Comparison of ENCODE assay signal across 19 cellular contexts in the genomic region with DNA sequence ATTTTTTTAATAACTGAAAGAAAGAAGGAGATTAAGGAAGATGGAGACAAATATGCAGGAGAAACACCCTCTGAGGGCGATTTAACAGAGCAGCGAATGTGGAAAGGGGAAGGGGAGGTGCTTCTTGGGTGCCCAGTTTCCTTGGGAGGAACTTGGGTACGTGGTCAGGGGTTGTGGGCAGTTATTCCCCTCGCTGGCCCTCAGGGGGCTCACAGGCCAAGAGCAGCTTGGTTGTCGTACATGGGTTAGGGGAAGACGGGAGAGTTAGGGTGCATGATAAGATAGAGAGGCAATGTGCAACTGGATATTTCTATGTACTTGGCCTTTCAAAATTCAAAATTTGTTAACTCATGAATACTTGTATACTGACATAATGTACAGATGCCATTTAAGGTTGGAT.
"Had no signal": no experiment of that assay in that cellular context is flagged by ENCODE, and none has a peak within 500 bp of the region (broad histone marks: within the 10 kb centered on the region; RNA-seq: fewer than 3 reads in every experiment).

No MANE protein-coding gene starts in this region.

- H3K9me3 ChIP-seq: body of pancreas, gastroesophageal sphincter, testis had no signal

- H3K4me3 Mint-ChIP-seq: activated CD4-positive, alpha-beta T cell treated with anti-CD3 and anti-CD28 coated beads, Interleukin-2, amount 10 ng/mL, durations not matched to agents 7 days and 5 days; activated naive CD4-positive, alpha-beta T cell treated with anti-CD3 and anti-CD28 coated beads, Interleukin-2, amount 50 U/mL, for 24 hours; stimulated activated naive CD8-positive, alpha-beta T cell treated with anti-CD3 and anti-CD28 coated beads, Interleukin-15, amount 100 ng/mL, for 72 hours had no signal

- H3K4me1 ChIP-seq: testis had no signal

- H3K27ac ChIP-seq: testis had no signal

- H3K9me3 Mint-ChIP-seq: activated naive CD4-positive, alpha-beta T cell treated with anti-CD3 and anti-CD28 coated beads, Interleukin-2, amount 50 U/mL, for 24 hours; activated T-helper 17 cell treated with anti-CD3 and anti-CD28 coated beads, Interleukin-2, amount 50 U/mL, for 72 hours; central memory CD8-positive, alpha-beta T cell had no signal

- H3K27ac Mint-ChIP-seq: activated CD4-positive, alpha-beta T cell treated with anti-CD3 and anti-CD28 coated beads, Interleukin-2, amount 10 ng/mL, durations not matched to agents 7 days and 5 days; activated naive CD4-positive, alpha-beta T cell treated with anti-CD3 and anti-CD28 coated beads, Interleukin-2, amount 50 U/mL, for 24 hours; activated T-helper 17 cell treated with anti-CD3 and anti-CD28 coated beads, Interleukin-2, amount 50 U/mL, for 72 hours; progenitor cell of endocrine pancreas; stimulated activated naive CD8-positive, alpha-beta T cell treated with anti-CD3 and anti-CD28 coated beads, Interleukin-15, amount 100 ng/mL, for 72 hours had no signal

- ATAC-seq: activated T-helper 17 cell treated with anti-CD3 and anti-CD28 coated beads, Interleukin-2, amount 50 U/mL, for 72 hours; body of pancreas; gastroesophageal sphincter; sciatic nerve; stimulated activated naive CD8-positive, alpha-beta T cell treated with anti-CD3 and anti-CD28 coated beads, Interleukin-15, amount 100 ng/mL, for 72 hours had no signal

- H3K27me3 ChIP-seq: body of pancreas, gastroesophageal sphincter, testis had no signal

- H3K36me3 ChIP-seq: gastroesophageal sphincter had no signal

- H3K4me3 ChIP-seq: body of pancreas, gastroesophageal sphincter, testis had no signal

- DNase-seq: activated CD4-positive, alpha-beta T cell treated with anti-CD3 and anti-CD28 coated beads, Interleukin-2, amount 10 ng/mL, durations not matched to agents 7 days and 5 days; activated CD4-positive, CD25-positive, alpha-beta regulatory T cell; activated T-cell treated with anti-CD3 and anti-CD28 coated beads for 4 hours; amniotic stem cell; body of pancreas; cortex of kidney; effector CD8-positive, alpha-beta T cell; kidney glomerular epithelial cell; midbrain; stimulated activated CD4-positive, alpha-beta T cell treated with anti-CD3 and anti-CD28 coated beads, Interleukin-4, amount 100 ng/mL, for 4 hours; stimulated activated naive CD8-positive, alpha-beta T cell treated with anti-CD3 and anti-CD28 coated beads, Interleukin-15, amount 100 ng/mL, for 72 hours; testis had no signal

- FAIRE-seq: urothelium cell line had no signal

- H3K27me3 Mint-ChIP-seq: activated T-helper 17 cell treated with anti-CD3 and anti-CD28 coated beads, Interleukin-2, amount 50 U/mL, for 72 hours; central memory CD8-positive, alpha-beta T cell had no signal
